Comparison of ENCODE assay signal across 1 cellular context in the genomic region with DNA sequence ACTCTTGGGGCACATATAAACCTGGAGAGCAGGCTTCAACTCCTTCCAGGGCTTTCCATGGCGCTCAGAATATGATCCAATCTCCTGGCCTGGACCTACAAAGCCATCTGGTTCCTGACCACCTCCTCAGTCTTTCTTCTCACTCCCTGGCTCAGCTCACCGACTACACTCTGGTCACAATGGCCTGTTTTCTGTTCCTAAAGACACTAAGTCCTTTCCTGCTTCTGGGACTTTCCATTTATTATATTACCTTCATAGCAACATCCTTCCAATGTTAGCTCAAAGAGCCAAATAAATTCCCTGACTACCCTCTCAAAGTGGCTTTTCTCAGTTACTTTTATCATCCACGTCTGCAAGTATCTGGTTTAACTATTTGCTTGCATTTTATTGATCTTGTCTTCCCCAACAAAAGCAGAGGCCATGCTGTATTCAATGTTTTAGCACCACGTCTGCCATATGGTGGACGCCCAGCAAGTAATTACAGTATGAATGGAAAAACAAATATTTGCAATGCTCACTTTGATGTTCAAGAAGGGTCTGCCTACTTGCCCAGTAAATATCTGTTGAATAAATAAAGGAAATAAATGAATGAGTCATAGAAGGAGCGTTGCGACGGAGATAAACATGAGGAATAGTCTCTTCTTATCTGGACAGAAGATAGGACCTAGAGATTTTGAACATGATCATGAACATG.
TF ChIP-seq lines count a peak whose summit lies in the region.

No MANE protein-coding gene starts in this region.

TF ChIP-seq in HepG2, 621 proteins besides CTCF, POLR2A, EP300 and RAD21 (continued from another document and continues in another):
- TF ChIP-seq, protein P1, sequence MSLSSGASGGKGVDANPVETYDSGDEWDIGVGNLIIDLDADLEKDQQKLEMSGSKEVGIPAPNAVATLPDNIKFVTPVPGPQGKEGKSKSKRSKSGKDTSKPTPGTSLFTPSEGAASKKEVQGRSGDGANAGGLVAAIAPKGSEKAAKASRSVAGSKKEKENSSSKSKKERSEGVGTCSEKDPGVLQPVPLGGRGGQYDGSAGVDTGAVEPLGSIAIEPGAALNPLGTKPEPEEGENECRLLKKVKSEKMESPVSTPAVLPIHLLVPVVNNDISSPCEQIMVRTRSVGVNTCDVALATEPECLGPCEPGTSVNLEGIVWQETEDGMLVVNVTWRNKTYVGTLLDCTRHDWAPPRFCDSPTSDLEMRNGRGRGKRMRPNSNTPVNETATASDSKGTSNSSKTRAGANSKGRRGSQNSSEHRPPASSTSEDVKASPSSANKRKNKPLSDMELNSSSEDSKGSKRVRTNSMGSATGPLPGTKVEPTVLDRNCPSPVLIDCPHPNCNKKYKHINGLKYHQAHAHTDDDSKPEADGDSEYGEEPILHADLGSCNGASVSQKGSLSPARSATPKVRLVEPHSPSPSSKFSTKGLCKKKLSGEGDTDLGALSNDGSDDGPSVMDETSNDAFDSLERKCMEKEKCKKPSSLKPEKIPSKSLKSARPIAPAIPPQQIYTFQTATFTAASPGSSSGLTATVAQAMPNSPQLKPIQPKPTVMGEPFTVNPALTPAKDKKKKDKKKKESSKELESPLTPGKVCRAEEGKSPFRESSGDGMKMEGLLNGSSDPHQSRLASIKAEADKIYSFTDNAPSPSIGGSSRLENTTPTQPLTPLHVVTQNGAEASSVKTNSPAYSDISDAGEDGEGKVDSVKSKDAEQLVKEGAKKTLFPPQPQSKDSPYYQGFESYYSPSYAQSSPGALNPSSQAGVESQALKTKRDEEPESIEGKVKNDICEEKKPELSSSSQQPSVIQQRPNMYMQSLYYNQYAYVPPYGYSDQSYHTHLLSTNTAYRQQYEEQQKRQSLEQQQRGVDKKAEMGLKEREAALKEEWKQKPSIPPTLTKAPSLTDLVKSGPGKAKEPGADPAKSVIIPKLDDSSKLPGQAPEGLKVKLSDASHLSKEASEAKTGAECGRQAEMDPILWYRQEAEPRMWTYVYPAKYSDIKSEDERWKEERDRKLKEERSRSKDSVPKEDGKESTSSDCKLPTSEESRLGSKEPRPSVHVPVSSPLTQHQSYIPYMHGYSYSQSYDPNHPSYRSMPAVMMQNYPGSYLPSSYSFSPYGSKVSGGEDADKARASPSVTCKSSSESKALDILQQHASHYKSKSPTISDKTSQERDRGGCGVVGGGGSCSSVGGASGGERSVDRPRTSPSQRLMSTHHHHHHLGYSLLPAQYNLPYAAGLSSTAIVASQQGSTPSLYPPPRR (CRISPR knock-in tag; IDR thresholded peaks at IDR 0.05; ENCODE audit: borderline replicate concordance), result peak; percentile 94
- TF ChIP-seq, protein P2, sequence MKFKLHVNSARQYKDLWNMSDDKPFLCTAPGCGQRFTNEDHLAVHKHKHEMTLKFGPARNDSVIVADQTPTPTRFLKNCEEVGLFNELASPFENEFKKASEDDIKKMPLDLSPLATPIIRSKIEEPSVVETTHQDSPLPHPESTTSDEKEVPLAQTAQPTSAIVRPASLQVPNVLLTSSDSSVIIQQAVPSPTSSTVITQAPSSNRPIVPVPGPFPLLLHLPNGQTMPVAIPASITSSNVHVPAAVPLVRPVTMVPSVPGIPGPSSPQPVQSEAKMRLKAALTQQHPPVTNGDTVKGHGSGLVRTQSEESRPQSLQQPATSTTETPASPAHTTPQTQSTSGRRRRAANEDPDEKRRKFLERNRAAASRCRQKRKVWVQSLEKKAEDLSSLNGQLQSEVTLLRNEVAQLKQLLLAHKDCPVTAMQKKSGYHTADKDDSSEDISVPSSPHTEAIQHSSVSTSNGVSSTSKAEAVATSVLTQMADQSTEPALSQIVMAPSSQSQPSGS (CRISPR knock-in tag; IDR thresholded peaks at IDR 0.05), result 0 out of 2 replicates have a peak, but pooled peaks have one; percentile 28
- no peak for TF ChIP-seq ZMYM2 (CRISPR knock-in tag; IDR thresholded peaks at IDR 0.05)
- no peak for TF ChIP-seq HMGA1 (CRISPR knock-in tag; conservative IDR thresholded peaks at IDR 0.05)
- TF ChIP-seq, protein P3, sequence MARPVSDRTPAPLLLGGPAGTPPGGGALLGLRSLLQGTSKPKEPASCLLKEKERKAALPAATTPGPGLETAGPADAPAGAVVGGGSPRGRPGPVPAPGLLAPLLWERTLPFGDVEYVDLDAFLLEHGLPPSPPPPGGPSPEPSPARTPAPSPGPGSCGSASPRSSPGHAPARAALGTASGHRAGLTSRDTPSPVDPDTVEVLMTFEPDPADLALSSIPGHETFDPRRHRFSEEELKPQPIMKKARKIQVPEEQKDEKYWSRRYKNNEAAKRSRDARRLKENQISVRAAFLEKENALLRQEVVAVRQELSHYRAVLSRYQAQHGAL (CRISPR knock-in tag; IDR thresholded peaks at IDR 0.05; ENCODE audit: not compliant biosample characterization), result no peak
- peak; percentile 89 for TF ChIP-seq JUND (CRISPR knock-in tag; IDR thresholded peaks at IDR 0.05)
- TF ChIP-seq ONECUT2 (CRISPR knock-in tag; IDR thresholded peaks at IDR 0.05), result peak; percentile 87
- TF ChIP-seq, protein P4, sequence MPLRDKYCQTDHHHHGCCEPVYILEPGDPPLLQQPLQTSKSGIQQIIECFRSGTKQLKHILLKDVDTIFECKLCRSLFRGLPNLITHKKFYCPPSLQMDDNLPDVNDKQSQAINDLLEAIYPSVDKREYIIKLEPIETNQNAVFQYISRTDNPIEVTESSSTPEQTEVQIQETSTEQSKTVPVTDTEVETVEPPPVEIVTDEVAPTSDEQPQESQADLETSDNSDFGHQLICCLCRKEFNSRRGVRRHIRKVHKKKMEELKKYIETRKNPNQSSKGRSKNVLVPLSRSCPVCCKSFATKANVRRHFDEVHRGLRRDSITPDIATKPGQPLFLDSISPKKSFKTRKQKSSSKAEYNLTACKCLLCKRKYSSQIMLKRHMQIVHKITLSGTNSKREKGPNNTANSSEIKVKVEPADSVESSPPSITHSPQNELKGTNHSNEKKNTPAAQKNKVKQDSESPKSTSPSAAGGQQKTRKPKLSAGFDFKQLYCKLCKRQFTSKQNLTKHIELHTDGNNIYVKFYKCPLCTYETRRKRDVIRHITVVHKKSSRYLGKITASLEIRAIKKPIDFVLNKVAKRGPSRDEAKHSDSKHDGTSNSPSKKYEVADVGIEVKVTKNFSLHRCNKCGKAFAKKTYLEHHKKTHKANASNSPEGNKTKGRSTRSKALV (CRISPR knock-in tag; IDR thresholded peaks at IDR 0.05), result no peak
- TF ChIP-seq PPARG (CRISPR knock-in tag; conservative IDR thresholded peaks at IDR 0.05), result peak; percentile 55; the same call in 1 of the 2 replicates
- TF ChIP-seq CCDC6 (CRISPR knock-in tag; IDR thresholded peaks at IDR 0.05), result peak; percentile 26; the same call in 1 of the 2 replicates
- peak; percentile 61; the same call in 1 of the 2 replicates for TF ChIP-seq ZNF264 (CRISPR knock-in tag; IDR thresholded peaks at IDR 0.05)
- TF ChIP-seq, protein P5, sequence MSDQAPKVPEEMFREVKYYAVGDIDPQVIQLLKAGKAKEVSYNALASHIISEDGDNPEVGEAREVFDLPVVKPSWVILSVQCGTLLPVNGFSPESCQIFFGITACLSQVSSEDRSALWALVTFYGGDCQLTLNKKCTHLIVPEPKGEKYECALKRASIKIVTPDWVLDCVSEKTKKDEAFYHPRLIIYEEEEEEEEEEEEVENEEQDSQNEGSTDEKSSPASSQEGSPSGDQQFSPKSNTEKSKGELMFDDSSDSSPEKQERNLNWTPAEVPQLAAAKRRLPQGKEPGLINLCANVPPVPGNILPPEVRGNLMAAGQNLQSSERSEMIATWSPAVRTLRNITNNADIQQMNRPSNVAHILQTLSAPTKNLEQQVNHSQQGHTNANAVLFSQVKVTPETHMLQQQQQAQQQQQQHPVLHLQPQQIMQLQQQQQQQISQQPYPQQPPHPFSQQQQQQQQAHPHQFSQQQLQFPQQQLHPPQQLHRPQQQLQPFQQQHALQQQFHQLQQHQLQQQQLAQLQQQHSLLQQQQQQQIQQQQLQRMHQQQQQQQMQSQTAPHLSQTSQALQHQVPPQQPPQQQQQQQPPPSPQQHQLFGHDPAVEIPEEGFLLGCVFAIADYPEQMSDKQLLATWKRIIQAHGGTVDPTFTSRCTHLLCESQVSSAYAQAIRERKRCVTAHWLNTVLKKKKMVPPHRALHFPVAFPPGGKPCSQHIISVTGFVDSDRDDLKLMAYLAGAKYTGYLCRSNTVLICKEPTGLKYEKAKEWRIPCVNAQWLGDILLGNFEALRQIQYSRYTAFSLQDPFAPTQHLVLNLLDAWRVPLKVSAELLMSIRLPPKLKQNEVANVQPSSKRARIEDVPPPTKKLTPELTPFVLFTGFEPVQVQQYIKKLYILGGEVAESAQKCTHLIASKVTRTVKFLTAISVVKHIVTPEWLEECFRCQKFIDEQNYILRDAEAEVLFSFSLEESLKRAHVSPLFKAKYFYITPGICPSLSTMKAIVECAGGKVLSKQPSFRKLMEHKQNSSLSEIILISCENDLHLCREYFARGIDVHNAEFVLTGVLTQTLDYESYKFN (CRISPR knock-in tag; conservative IDR thresholded peaks at IDR 0.05), result peak; percentile 90
- peak; percentile 95 for TF ChIP-seq SOX5 (CRISPR knock-in tag; IDR thresholded peaks at IDR 0.05; ENCODE audit: borderline replicate concordance)
- TF ChIP-seq, protein P6, sequence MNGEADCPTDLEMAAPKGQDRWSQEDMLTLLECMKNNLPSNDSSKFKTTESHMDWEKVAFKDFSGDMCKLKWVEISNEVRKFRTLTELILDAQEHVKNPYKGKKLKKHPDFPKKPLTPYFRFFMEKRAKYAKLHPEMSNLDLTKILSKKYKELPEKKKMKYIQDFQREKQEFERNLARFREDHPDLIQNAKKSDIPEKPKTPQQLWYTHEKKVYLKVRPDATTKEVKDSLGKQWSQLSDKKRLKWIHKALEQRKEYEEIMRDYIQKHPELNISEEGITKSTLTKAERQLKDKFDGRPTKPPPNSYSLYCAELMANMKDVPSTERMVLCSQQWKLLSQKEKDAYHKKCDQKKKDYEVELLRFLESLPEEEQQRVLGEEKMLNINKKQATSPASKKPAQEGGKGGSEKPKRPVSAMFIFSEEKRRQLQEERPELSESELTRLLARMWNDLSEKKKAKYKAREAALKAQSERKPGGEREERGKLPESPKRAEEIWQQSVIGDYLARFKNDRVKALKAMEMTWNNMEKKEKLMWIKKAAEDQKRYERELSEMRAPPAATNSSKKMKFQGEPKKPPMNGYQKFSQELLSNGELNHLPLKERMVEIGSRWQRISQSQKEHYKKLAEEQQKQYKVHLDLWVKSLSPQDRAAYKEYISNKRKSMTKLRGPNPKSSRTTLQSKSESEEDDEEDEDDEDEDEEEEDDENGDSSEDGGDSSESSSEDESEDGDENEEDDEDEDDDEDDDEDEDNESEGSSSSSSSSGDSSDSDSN (CRISPR knock-in tag; IDR thresholded peaks at IDR 0.05), result no peak
- TF ChIP-seq ATF7-NPFF (CRISPR knock-in tag; IDR thresholded peaks at IDR 0.05; ENCODE audit: low read depth), result no peak
- TF ChIP-seq, protein P7, sequence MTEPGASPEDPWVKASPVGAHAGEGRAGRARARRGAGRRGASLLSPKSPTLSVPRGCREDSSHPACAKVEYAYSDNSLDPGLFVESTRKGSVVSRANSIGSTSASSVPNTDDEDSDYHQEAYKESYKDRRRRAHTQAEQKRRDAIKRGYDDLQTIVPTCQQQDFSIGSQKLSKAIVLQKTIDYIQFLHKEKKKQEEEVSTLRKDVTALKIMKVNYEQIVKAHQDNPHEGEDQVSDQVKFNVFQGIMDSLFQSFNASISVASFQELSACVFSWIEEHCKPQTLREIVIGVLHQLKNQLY (CRISPR knock-in tag; IDR thresholded peaks at IDR 0.05), result peak; percentile 63; the same call in 1 of the 2 replicates
- TF ChIP-seq CREB1 (IDR thresholded peaks at IDR 0.05), result no peak; the same call in 1 of the 2 replicates
- peak; percentile 84 for TF ChIP-seq CREB1 (CRISPR knock-in tag; IDR thresholded peaks at IDR 0.05)
- TF ChIP-seq ESRRA (CRISPR knock-in tag; IDR thresholded peaks at IDR 0.05; ENCODE audit: low read depth), result no peak
- TF ChIP-seq, protein P8, sequence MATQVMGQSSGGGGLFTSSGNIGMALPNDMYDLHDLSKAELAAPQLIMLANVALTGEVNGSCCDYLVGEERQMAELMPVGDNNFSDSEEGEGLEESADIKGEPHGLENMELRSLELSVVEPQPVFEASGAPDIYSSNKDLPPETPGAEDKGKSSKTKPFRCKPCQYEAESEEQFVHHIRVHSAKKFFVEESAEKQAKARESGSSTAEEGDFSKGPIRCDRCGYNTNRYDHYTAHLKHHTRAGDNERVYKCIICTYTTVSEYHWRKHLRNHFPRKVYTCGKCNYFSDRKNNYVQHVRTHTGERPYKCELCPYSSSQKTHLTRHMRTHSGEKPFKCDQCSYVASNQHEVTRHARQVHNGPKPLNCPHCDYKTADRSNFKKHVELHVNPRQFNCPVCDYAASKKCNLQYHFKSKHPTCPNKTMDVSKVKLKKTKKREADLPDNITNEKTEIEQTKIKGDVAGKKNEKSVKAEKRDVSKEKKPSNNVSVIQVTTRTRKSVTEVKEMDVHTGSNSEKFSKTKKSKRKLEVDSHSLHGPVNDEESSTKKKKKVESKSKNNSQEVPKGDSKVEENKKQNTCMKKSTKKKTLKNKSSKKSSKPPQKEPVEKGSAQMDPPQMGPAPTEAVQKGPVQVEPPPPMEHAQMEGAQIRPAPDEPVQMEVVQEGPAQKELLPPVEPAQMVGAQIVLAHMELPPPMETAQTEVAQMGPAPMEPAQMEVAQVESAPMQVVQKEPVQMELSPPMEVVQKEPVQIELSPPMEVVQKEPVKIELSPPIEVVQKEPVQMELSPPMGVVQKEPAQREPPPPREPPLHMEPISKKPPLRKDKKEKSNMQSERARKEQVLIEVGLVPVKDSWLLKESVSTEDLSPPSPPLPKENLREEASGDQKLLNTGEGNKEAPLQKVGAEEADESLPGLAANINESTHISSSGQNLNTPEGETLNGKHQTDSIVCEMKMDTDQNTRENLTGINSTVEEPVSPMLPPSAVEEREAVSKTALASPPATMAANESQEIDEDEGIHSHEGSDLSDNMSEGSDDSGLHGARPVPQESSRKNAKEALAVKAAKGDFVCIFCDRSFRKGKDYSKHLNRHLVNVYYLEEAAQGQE (IDR thresholded peaks at IDR 0.05; ENCODE audit: borderline replicate concordance in 1 of 2, low read depth in 1 of 2, low read length in 2 of 2), result 0 out of 4 replicates have a peak, but pooled peaks of 1 of the 2 experiments have one; percentile 11
- TF ChIP-seq NR2F6 (IDR thresholded peaks at IDR 0.05), result peak; percentile 71
- TF ChIP-seq NR2F6 (CRISPR knock-in tag; IDR thresholded peaks at IDR 0.05), result peak; percentile 51; the same call in 1 of the 2 replicates
- TF ChIP-seq, protein P9, sequence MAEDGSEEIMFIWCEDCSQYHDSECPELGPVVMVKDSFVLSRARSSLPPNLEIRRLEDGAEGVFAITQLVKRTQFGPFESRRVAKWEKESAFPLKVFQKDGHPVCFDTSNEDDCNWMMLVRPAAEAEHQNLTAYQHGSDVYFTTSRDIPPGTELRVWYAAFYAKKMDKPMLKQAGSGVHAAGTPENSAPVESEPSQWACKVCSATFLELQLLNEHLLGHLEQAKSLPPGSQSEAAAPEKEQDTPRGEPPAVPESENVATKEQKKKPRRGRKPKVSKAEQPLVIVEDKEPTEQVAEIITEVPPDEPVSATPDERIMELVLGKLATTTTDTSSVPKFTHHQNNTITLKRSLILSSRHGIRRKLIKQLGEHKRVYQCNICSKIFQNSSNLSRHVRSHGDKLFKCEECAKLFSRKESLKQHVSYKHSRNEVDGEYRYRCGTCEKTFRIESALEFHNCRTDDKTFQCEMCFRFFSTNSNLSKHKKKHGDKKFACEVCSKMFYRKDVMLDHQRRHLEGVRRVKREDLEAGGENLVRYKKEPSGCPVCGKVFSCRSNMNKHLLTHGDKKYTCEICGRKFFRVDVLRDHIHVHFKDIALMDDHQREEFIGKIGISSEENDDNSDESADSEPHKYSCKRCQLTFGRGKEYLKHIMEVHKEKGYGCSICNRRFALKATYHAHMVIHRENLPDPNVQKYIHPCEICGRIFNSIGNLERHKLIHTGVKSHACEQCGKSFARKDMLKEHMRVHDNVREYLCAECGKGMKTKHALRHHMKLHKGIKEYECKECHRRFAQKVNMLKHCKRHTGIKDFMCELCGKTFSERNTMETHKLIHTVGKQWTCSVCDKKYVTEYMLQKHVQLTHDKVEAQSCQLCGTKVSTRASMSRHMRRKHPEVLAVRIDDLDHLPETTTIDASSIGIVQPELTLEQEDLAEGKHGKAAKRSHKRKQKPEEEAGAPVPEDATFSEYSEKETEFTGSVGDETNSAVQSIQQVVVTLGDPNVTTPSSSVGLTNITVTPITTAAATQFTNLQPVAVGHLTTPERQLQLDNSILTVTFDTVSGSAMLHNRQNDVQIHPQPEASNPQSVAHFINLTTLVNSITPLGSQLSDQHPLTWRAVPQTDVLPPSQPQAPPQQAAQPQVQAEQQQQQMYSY (CRISPR knock-in tag; IDR thresholded peaks at IDR 0.05), result no peak
